ENCODE assay signal across 29 cellular contexts in the genomic region with DNA sequence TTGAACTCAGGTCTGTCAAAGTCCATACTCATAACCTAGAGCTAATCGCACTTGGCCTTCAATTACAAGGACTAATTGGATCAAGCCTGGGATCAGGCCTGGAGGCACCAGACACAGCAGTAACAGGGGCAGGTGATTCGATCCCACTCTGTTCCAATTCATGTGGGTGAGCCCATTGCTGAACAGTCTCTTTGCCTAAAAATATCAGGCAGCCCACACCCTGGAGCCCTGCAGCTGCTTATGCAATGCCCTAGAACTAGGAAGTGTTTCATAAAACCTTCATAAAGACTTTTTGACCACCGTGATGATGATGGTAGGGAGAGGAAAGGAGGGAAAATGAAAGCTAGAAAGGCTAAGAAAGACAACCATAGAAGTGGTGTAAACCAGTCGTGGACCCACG. TPM values are rescaled to one million over a fixed set of nuclear protein-coding genes. Genes with fewer than 3 reads are reported as not detected.
DNase-seq lines count a peak whose midpoint lies in the region; ATAC-seq, FAIRE-seq and TF ChIP-seq lines count a peak whose summit lies in the region.
"Had no signal": no experiment of that assay in that cellular context is flagged by ENCODE, and none has a peak within 500 bp of the region (broad histone marks: within the 10 kb centered on the region; RNA-seq: fewer than 3 reads in every experiment).

No MANE protein-coding gene starts in this region.

- H3K27me3 Mint-ChIP-seq in activated T-helper 17 cell treated with anti-CD3 and anti-CD28 coated beads, Interleukin-2, amount 50 U/mL, for 72 hours = peaks cover 24% of the 10 kb centered on the region

- in situ Hi-C loops in transverse colon (cut with MboI; ENCODE audit: low pct_ligation_motif_present in 1 of 4, low pct_unique_long_range_greater_than_20kb in 1 of 4, low sequenced_read_pairs in 3 of 4) = no loop called here

- TF ChIP-seq EP300 in transverse colon (IDR thresholded peaks at IDR 0.05; ENCODE audit: low read depth) = no peak

- no peak overlapping the region for H3K4me3 Mint-ChIP-seq in activated T-helper 17 cell treated with anti-CD3 and anti-CD28 coated beads, Interleukin-2, amount 50 U/mL, for 72 hours
- H3K4me3 Mint-ChIP-seq: CD4-positive, alpha-beta memory T cell; GM23338; IgD-negative memory B cell; T-cell had no signal

- TF ChIP-seq POLR2A in transverse colon (IDR thresholded peaks at IDR 0.05) (no peak), GM12891 (IDR thresholded peaks at IDR 0.05; ENCODE audit: low read depth, low read length) (no peak)

- no peak for TF ChIP-seq CTCF in HEK293 (tag by site-specific recombination; IDR thresholded peaks at IDR 0.05)
- no peak for TF ChIP-seq CTCF in transverse colon (IDR thresholded peaks at IDR 0.05)

- no peaks in the 10 kb centered on the region for H3K9me3 Mint-ChIP-seq in activated T-helper 17 cell treated with anti-CD3 and anti-CD28 coated beads, Interleukin-2, amount 50 U/mL, for 72 hours
- H3K9me3 Mint-ChIP-seq: CD4-positive, alpha-beta memory T cell; GM23338; IgD-negative memory B cell; T-cell had no signal

- FAIRE-seq in GM12891 (lab: Jason Lieb, UNC) = no peak

- intact Hi-C loops in transverse colon (cut with DNase I; ENCODE audit: low total_unique reads) = no loop called here

- no peaks in the 10 kb centered on the region for H3K27me3 ChIP-seq in transverse colon

- no peaks in the 10 kb centered on the region for H3K4me1 Mint-ChIP-seq in activated T-helper 17 cell treated with anti-CD3 and anti-CD28 coated beads, Interleukin-2, amount 50 U/mL, for 72 hours
- H3K4me1 Mint-ChIP-seq: CD4-positive, alpha-beta memory T cell; IgD-negative memory B cell; T-cell had no signal

- no peak overlapping the region for H3K27ac Mint-ChIP-seq in activated T-helper 17 cell treated with anti-CD3 and anti-CD28 coated beads, Interleukin-2, amount 50 U/mL, for 72 hours
- H3K27ac Mint-ChIP-seq: CD4-positive, alpha-beta memory T cell; GM23338; IgD-negative memory B cell; T-cell had no signal

- H3K4me1 ChIP-seq in HEK293 (ENCODE audit: control insufficient read depth, insufficient read depth, low read length) = peaks cover 7% of the 10 kb centered on the region
- H3K4me1 ChIP-seq in transverse colon = peaks cover 0 to 14% (median 7%) of the 10 kb centered on the region in 4 donors
- H3K4me1 ChIP-seq: HAP-1, SJCRH30 had no signal

- POLR2A ChIA-PET in HEK293 (lab: Yijun Ruan, JAX) = no interaction called here

- no peak for ATAC-seq in activated T-helper 17 cell treated with anti-CD3 and anti-CD28 coated beads, Interleukin-2, amount 50 U/mL, for 72 hours (replicated peaks)
- ATAC-seq in SK-N-SH treated with all-trans-retinoic acid at 6 μM for 48 hours = no peak
- ATAC-seq: A549, GM23338, PC-3, Right ventricle myocardium inferior, T-cell had no signal

- H3K36me3 ChIP-seq in HEK293 (ENCODE audit: control insufficient read depth in 2 of 2, insufficient read depth in 1 of 2, low read length in 2 of 2) (no peaks in the 10 kb centered on the region), transverse colon (no peaks in the 10 kb centered on the region)
- H3K36me3 ChIP-seq: HAP-1, SJCRH30 had no signal

- no peaks in the 10 kb centered on the region for H3K36me3 Mint-ChIP-seq in activated T-helper 17 cell treated with anti-CD3 and anti-CD28 coated beads, Interleukin-2, amount 50 U/mL, for 72 hours (ENCODE audit: low read depth)
- H3K36me3 Mint-ChIP-seq: CD4-positive, alpha-beta memory T cell; IgD-negative memory B cell; T-cell had no signal

- 80 to 100% methylated on average over 1 to 5 of the region's 5 CpGs for WGBS in transverse colon (ENCODE audit: low coverage in 1 of 2), 2 donors

- H3K9me3 ChIP-seq in HEK293 (ENCODE audit: control insufficient read depth, insufficient read depth, low read depth, low read length) (no peaks in the 10 kb centered on the region), transverse colon (no peaks in the 10 kb centered on the region)
- H3K9me3 ChIP-seq: A549, HAP-1, SJCRH30 had no signal

- CTCF ChIA-PET in HEK293 (lab: Yijun Ruan, JAX) = interaction anchor here (0.9 to 1.0 kb wide), 2 partner anchors 35 to 49 kb away, joined by 3 to 4 read pairs; no protein-coding TSS in a partner anchor

- H3K27ac ChIP-seq in HEK293 (ENCODE audit: extremely low read depth, low read depth, low read length) (no peak overlapping the region), transverse colon (peak overlapping the region in 3 of 4 donors; percentile 24 to 51 (median 44))
- H3K27ac ChIP-seq: A549, KMS-11, SJCRH30 had no signal

- DNase-seq in MV-4-11 (lab: John Stamatoyannopoulos, UW) (peak; percentile 22), SK-N-DZ (ENCODE audit: low spot score) (peak; percentile 60), transverse colon (no peak), GM12891 (ENCODE audit: insufficient read length, low spot score) (no peak)
- DNase-seq: AML-193; C1 segment of cervical spinal cord; CD4-positive, alpha-beta memory T cell; COR-L47; DMS53; MM.1S; NCI-H1105; NCI-H1436 treated with DMSO at 0.1 percent for 48 hours; NCI-H187 treated with DMSO at 0.1 percent for 48 hours; NCI-H2171 treated with DMSO at 0.1 percent for 48 hours; NCI-H345; NCI-H510A treated with DMSO at 0.1 percent for 48 hours; NCI-H748 treated with DMSO at 0.1 percent for 48 hours; PC-3; SJCRH30; T-cell had no signal

- H3K4me3 ChIP-seq in HEK293 (ENCODE audit: low read depth, low read length) (no peak overlapping the region), transverse colon (no peak overlapping the region)
- H3K4me3 ChIP-seq: A549, GM23338, HAP-1, SJCRH30 had no signal

TF ChIP-seq in HEK293, 187 proteins besides CTCF, POLR2A, EP300 and RAD21:
- TF ChIP-seq ZNF10 (tag by site-specific recombination; IDR thresholded peaks at IDR 0.05) (no peak), EGR2 (tag by site-specific recombination; IDR thresholded peaks at IDR 0.05; ENCODE audit: low read depth) (0 out of 2 replicates have a peak, but pooled peaks have one; percentile 37)

TF ChIP-seq in GM12891, 5 proteins besides CTCF, POLR2A, EP300 and RAD21:
- no peak for TF ChIP-seq SPI1 (IDR thresholded peaks at IDR 0.05; ENCODE audit: low read depth, low read length)
- no peak for TF ChIP-seq POU2F2 (IDR thresholded peaks at IDR 0.05; ENCODE audit: low read depth, low read length)
- no peak for TF ChIP-seq TAF1 (IDR thresholded peaks at IDR 0.05; ENCODE audit: low read depth, low read length)
- no peak for TF ChIP-seq POLR2AphosphoS5 (IDR thresholded peaks at IDR 0.05; ENCODE audit: low read depth, low read length)
- TF ChIP-seq PAX5 (IDR thresholded peaks at IDR 0.05; ENCODE audit: insufficient read depth, low read length, severe bottlenecking) = no peak

TF ChIP-seq in SK-N-SH treated with all-trans-retinoic acid at 6 μM for 48 hours, 23 proteins besides CTCF, POLR2A, EP300 and RAD21 (continues in another document):
- TF ChIP-seq, protein P1, sequence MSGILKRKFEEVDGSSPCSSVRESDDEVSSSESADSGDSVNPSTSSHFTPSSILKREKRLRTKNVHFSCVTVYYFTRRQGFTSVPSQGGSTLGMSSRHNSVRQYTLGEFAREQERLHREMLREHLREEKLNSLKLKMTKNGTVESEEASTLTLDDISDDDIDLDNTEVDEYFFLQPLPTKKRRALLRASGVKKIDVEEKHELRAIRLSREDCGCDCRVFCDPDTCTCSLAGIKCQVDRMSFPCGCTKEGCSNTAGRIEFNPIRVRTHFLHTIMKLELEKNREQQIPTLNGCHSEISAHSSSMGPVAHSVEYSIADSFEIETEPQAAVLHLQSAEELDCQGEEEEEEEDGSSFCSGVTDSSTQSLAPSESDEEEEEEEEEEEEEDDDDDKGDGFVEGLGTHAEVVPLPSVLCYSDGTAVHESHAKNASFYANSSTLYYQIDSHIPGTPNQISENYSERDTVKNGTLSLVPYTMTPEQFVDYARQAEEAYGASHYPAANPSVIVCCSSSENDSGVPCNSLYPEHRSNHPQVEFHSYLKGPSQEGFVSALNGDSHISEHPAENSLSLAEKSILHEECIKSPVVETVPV (CRISPR knock-in tag; IDR thresholded peaks at IDR 0.05) = no peak
- TF ChIP-seq RARB (CRISPR knock-in tag; IDR thresholded peaks at IDR 0.05) = no peak
- TF ChIP-seq SNAI2 (CRISPR knock-in tag; IDR thresholded peaks at IDR 0.05) = no peak
- TF ChIP-seq ZNF8 (CRISPR knock-in tag; IDR thresholded peaks at IDR 0.05) = no peak
- no peak for TF ChIP-seq OSR1 (CRISPR knock-in tag; IDR thresholded peaks at IDR 0.05)
- TF ChIP-seq ZC3H10 (CRISPR knock-in tag; IDR thresholded peaks at IDR 0.05) = no peak
- TF ChIP-seq ESRRG (CRISPR knock-in tag; IDR thresholded peaks at IDR 0.05) = no peak
- TF ChIP-seq GLIS3 (CRISPR knock-in tag; IDR thresholded peaks at IDR 0.05) = no peak
- no peak for TF ChIP-seq ZNF70 (CRISPR knock-in tag; IDR thresholded peaks at IDR 0.05)
- TF ChIP-seq ZFP30 (CRISPR knock-in tag; IDR thresholded peaks at IDR 0.05) = no peak
- no peak for TF ChIP-seq TOX (CRISPR knock-in tag; IDR thresholded peaks at IDR 0.05; ENCODE audit: borderline replicate concordance)
- no peak for TF ChIP-seq ISL1 (CRISPR knock-in tag; IDR thresholded peaks at IDR 0.05)
- no peak for TF ChIP-seq TCF4 (CRISPR knock-in tag; IDR thresholded peaks at IDR 0.05; ENCODE audit: borderline replicate concordance)
- no peak for TF ChIP-seq ARNTL (CRISPR knock-in tag; IDR thresholded peaks at IDR 0.05; ENCODE audit: borderline replicate concordance, low read depth)
- no peak for TF ChIP-seq ZNF565 (CRISPR knock-in tag; conservative IDR thresholded peaks at IDR 0.05; ENCODE audit: low read depth)
- TF ChIP-seq, protein P2, sequence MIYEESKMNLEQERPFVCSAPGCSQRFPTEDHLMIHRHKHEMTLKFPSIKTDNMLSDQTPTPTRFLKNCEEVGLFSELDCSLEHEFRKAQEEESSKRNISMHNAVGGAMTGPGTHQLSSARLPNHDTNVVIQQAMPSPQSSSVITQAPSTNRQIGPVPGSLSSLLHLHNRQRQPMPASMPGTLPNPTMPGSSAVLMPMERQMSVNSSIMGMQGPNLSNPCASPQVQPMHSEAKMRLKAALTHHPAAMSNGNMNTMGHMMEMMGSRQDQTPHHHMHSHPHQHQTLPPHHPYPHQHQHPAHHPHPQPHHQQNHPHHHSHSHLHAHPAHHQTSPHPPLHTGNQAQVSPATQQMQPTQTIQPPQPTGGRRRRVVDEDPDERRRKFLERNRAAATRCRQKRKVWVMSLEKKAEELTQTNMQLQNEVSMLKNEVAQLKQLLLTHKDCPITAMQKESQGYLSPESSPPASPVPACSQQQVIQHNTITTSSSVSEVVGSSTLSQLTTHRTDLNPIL (CRISPR knock-in tag; IDR thresholded peaks at IDR 0.05; ENCODE audit: low read depth) = no peak

RNA-seq across cellular contexts. Expression of a gene that starts 47.8 kb away (rescaled TPM):
- polyA plus RNA-seq in SK-N-DZ (2014; cell fraction: cytosol; rRNA removed) = 13.8 and 15.6 TPM in 2 replicates
- polyA plus RNA-seq in SK-N-DZ (2014; cell fraction: nucleus; rRNA removed) = 7.7 and 20.0 TPM in 2 replicates
- 100 to 1,000 TPM; 100 to 188 (median 135) TPM for total RNA-seq in transverse colon
- total RNA-seq in activated T-helper 17 cell treated with anti-CD3 and anti-CD28 coated beads, Interleukin-2, amount 50 U/mL, for 72 hours = 1 to 10 TPM; 8.8 to 8.9 TPM
- 0.28 TPM for polyA plus RNA-seq in GM12891 (2012; ENCODE audit: low read depth, missing spikeins)

Comparison
In these comparisons a context has a peak if more than half of its experiments do, and no peak if none do; other contexts are left out.
1. DNase-seq: peak in MV-4-11 (single experiment) and SK-N-DZ (single experiment); none in transverse colon (single experiment) and GM12891 (single experiment).
2. RNA of a gene that starts 47.8 kb away (total RNA-seq): 100 to 188 TPM in transverse colon; 8.8 to 8.9 TPM in activated T-helper 17 cell treated with anti-CD3 and anti-CD28 coated beads, Interleukin-2, amount 50 U/mL, for 72 hours; every median in the first group is over 10 times any median in the second.